In the genomic region with DNA sequence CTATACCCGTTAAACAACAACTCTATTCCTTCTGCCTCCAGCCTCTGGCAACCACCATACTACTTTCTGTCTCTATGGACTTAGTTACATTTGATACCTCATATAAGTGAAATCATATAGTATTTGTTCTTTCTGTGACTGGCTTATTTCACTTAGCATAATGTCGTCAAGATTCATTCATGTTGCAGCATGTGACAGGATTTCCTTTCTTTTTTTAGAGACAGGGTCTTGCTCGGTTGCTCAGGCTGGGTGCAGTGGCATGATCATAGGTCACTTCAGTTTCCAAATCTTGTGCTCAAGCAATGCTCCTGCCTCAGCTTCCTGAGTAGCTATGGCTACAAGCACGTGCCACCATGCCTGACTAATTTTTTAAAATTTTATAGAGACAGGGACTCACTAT, we compare ENCODE assay signal across 17 cellular contexts. TPM values are rescaled to one million over a fixed set of nuclear protein-coding genes. Genes with fewer than 3 reads are reported as not detected.
A peak's percentile ranks its signal among the peaks of the same experiment; 100 is the strongest.
DNase-seq lines count a peak whose midpoint lies in the region; ATAC-seq and TF ChIP-seq lines count a peak whose summit lies in the region.
"Had no signal": no experiment of that assay in that cellular context is flagged by ENCODE, and none has a peak within 500 bp of the region (broad histone marks: within the 10 kb centered on the region; RNA-seq: fewer than 3 reads in every experiment).

No MANE protein-coding gene starts in this region.

- CTCF ChIA-PET in activated naive CD4-positive, alpha-beta T cell treated with anti-CD3 and anti-CD28 coated beads for 36 hours (lab: Charles Lee), result interaction anchor here (0.6 kb wide), 1 partner anchor 12 kb away, joined by 3 read pairs; no protein-coding TSS in a partner anchor

- H3K27ac Mint-ChIP-seq in activated naive CD4-positive, alpha-beta T cell treated with anti-CD3 and anti-CD28 coated beads for 36 hours, result peak overlapping the region; percentile 30
- H3K27ac Mint-ChIP-seq in naive thymus-derived CD8-positive, alpha-beta T cell, result peak overlapping the region in 8 of 10 donors; percentile 1 to 74 (median 12)

- TF ChIP-seq CTCF in Loucy (conservative IDR thresholded peaks at IDR 0.05; ENCODE audit: low read length) (no peak), upper lobe of right lung (IDR thresholded peaks at IDR 0.05) (no peak)

- H3K79me2 ChIP-seq in Loucy (ENCODE audit: insufficient read depth, low read length), result no peaks in the 10 kb centered on the region

- H2AFZ ChIP-seq in Loucy (ENCODE audit: low read length), result peak overlapping the region; percentile 29; the same call in 1 of the 2 replicates

- H3F3A ChIP-seq in Loucy (ENCODE audit: low read depth), result peaks cover under 1% of the 10 kb centered on the region

- peak overlapping the region; percentile 56 for H3K4me2 ChIP-seq in Loucy (ENCODE audit: low read depth, low read length, poor library complexity, severe bottlenecking)

- peak overlapping the region; percentile 27 for H3K4me3 Mint-ChIP-seq in activated naive CD4-positive, alpha-beta T cell treated with anti-CD3 and anti-CD28 coated beads for 36 hours
- H3K4me3 Mint-ChIP-seq in naive thymus-derived CD8-positive, alpha-beta T cell, result peak overlapping the region in 7 of 10 donors; percentile 26 to 61 (median 39)

- no peaks in the 10 kb centered on the region for H3K36me3 Mint-ChIP-seq in activated naive CD4-positive, alpha-beta T cell treated with anti-CD3 and anti-CD28 coated beads for 36 hours (ENCODE audit: low read depth)
- peaks cover 0 to 5% (median 3%) of the 10 kb centered on the region in 3 donors for H3K36me3 Mint-ChIP-seq in naive thymus-derived CD8-positive, alpha-beta T cell

- H3K9ac ChIP-seq in Loucy (ENCODE audit: low read depth, low read length, poor library complexity, severe bottlenecking), result no peak overlapping the region

- H3K36me3 ChIP-seq in Loucy (ENCODE audit: insufficient read depth, low read length) (no peaks in the 10 kb centered on the region), upper lobe of right lung (no peaks in the 10 kb centered on the region)
- H3K36me3 ChIP-seq: tibial artery had no signal

- H3K9me3 ChIP-seq in Loucy (ENCODE audit: insufficient read depth, low read depth, low read length) (no peaks in the 10 kb centered on the region), upper lobe of right lung (no peaks in the 10 kb centered on the region)
- H3K9me3 ChIP-seq: tibial artery had no signal

- intact Hi-C loops in activated naive CD4-positive, alpha-beta T cell treated with anti-CD3 and anti-CD28 coated beads for 36 hours (cut with micrococcal nuclease), result loop anchor here (10.0 kb wide), 1 partner anchor 438 kb away; no protein-coding TSS in a partner anchor
- intact Hi-C loops in upper lobe of right lung (cut with DNase I), result no loop called here

- H3K27me3 ChIP-seq in Loucy (ENCODE audit: insufficient read depth, low read length, poor library complexity, severe bottlenecking) (no peaks in the 10 kb centered on the region), upper lobe of right lung (no peaks in the 10 kb centered on the region)
- H3K27me3 ChIP-seq: tibial artery had no signal

- no peaks in the 10 kb centered on the region for H3K9me2 ChIP-seq in Loucy (replicated peaks; ENCODE audit: low read depth, low read length)

- H3K9me3 Mint-ChIP-seq in activated naive CD4-positive, alpha-beta T cell treated with anti-CD3 and anti-CD28 coated beads for 36 hours, result peaks cover 6% of the 10 kb centered on the region
- H3K9me3 Mint-ChIP-seq in naive thymus-derived CD8-positive, alpha-beta T cell, result peaks cover 0 to 3% (median 0%) of the 10 kb centered on the region in 9 donors

- no peak overlapping the region for H3K27ac ChIP-seq in upper lobe of right lung
- H3K27ac ChIP-seq: epithelial cell of prostate, tibial artery had no signal

- no peaks in the 10 kb centered on the region for H3K27me3 Mint-ChIP-seq in activated naive CD4-positive, alpha-beta T cell treated with anti-CD3 and anti-CD28 coated beads for 36 hours (ENCODE audit: low read depth)
- no peaks in the 10 kb centered on the region for H3K27me3 Mint-ChIP-seq in naive thymus-derived CD8-positive, alpha-beta T cell

- H3K4me1 ChIP-seq in Loucy (ENCODE audit: insufficient read depth, low read length, poor library complexity, severe bottlenecking) (peaks cover 47% of the 10 kb centered on the region), upper lobe of right lung (peaks cover 13% of the 10 kb centered on the region)

- H3K4me1 Mint-ChIP-seq in activated naive CD4-positive, alpha-beta T cell treated with anti-CD3 and anti-CD28 coated beads for 36 hours (ENCODE audit: low read depth), result peaks cover 64% of the 10 kb centered on the region
- H3K4me1 Mint-ChIP-seq in naive thymus-derived CD8-positive, alpha-beta T cell, result peaks cover 44 to 90% (median 82%) of the 10 kb centered on the region in 4 donors

- H3K4me3 ChIP-seq in Loucy (ENCODE audit: low read length, poor library complexity, severe bottlenecking) (peak overlapping the region; percentile 44), upper lobe of right lung (no peak overlapping the region)
- H3K4me3 ChIP-seq: tibial artery had no signal

- POLR2A ChIA-PET in naive thymus-derived CD8-positive, alpha-beta T cell (lab: Charles Lee), result interaction anchor here (0.6 to 1.0 kb wide), 3 partner anchors 9 to 44 kb away, joined by 3 to 4 read pairs (median 3); no protein-coding TSS in a partner anchor

- DNase-seq in activated naive CD4-positive, alpha-beta T cell treated with anti-CD3 and anti-CD28 coated beads for 36 hours, result peak; percentile 31
- no peak for DNase-seq in activated naive CD4-positive, alpha-beta T cell treated with anti-CD3 and anti-CD28 coated beads, Interleukin-2, amount 50 U/mL, for 16 hours
- DNase-seq in naive thymus-derived CD8-positive, alpha-beta T cell, result peak in 5 of 10 donors; percentile 12 to 48 (median 28)
- no peak for DNase-seq in upper lobe of right lung
- no peak for DNase-seq in SHP77 treated with DMSO at 0.1 percent for 48 hours (lab: John Stamatoyannopoulos, UW)
- no peak for DNase-seq in D341Med (ENCODE audit: low spot score)
- DNase-seq: ACHN; activated CD8-positive, alpha-beta memory T cell treated with anti-CD3 and anti-CD28 coated beads, Interleukin-2, amount 50 U/mL, for 48 hours; amygdala; glutamatergic neuron; kidney; NCI-H1694; tibial artery had no signal

- H4K20me1 ChIP-seq in Loucy (ENCODE audit: insufficient read depth, low read length, poor library complexity, severe bottlenecking), result no peaks in the 10 kb centered on the region

- ATAC-seq in GM21447 (IDR thresholded peaks at IDR 0.05; ENCODE audit: unreplicated experiment), result peak; percentile 58
- ATAC-seq in naive thymus-derived CD8-positive, alpha-beta T cell, result peak; percentile 16 to 37
- ATAC-seq in upper lobe of right lung, result no peak
- ATAC-seq: Right ventricle myocardium inferior had no signal

RNA-seq across cellular contexts. Expression of a gene that starts 29.4 kb away (rescaled TPM):
- 10 to 100 TPM; 66.8 to 67.2 TPM for total RNA-seq in activated naive CD4-positive, alpha-beta T cell treated with anti-CD3 and anti-CD28 coated beads for 36 hours
- total RNA-seq in naive thymus-derived CD8-positive, alpha-beta T cell, result 100 to 1,000 TPM; 414 to 419 TPM
- 100 to 1,000 TPM; 157 to 230 (median 158) TPM for polyA plus RNA-seq in naive thymus-derived CD8-positive, alpha-beta T cell
- total RNA-seq in upper lobe of right lung, result 48.3 TPM
